11 cellular contexts compared by ENCODE assay signal in the genomic region with DNA sequence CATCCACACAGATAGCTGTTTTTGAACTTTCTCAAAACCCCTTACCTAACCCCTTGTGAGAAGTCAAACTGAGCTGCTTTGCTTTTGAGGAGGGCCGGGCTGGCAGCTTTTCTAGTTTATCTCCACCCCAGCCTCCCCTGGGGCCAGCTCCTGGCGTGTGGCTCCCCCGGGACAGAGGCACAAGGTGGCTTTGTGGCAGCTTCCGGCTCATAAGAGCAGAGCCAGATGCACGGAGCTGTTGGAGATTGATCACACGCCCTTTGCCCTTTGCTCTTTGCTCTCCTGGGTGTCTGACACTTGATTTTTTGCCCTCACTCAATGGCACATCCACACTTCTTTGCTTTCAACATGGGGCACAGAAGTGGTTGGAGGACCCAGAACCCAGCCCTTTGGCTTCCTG. TPM values are rescaled to one million over a fixed set of nuclear protein-coding genes. Genes with fewer than 3 reads are reported as not detected.
A peak's percentile ranks its signal among the peaks of the same experiment; 100 is the strongest.
DNase-seq lines count a peak whose midpoint lies in the region; ATAC-seq and TF ChIP-seq lines count a peak whose summit lies in the region.
"Had no signal": no experiment of that assay in that cellular context is flagged by ENCODE, and none has a peak within 500 bp of the region (broad histone marks: within the 10 kb centered on the region; RNA-seq: fewer than 3 reads in every experiment).

No MANE protein-coding gene starts in this region.

- no peak for TF ChIP-seq EP300 in stomach (IDR thresholded peaks at IDR 0.05)
- no peak for TF ChIP-seq EP300 in tibial nerve (IDR thresholded peaks at IDR 0.05)

- ATAC-seq in left colon (peak; percentile 86), GM18909 (IDR thresholded peaks at IDR 0.05; ENCODE audit: poor library complexity, unreplicated experiment) (no peak)

- no peaks in the 10 kb centered on the region for H3K27me3 ChIP-seq in stomach
- H3K27me3 ChIP-seq in tibial nerve: no peaks in the 10 kb centered on the region

- POLR2A ChIA-PET in HEK293 (lab: Yijun Ruan, JAX): no interaction called here

- no peak overlapping the region for H3K27ac ChIP-seq in HEK293 (ENCODE audit: extremely low read depth, low read depth, low read length)
- peak overlapping the region in 1 of 5 donors; percentile 49 for H3K27ac ChIP-seq in stomach
- no peak overlapping the region for H3K27ac ChIP-seq in tibial nerve

- DNase-seq in NCI-H82 treated with DMSO at 0.1 percent for 48 hours (lab: John Stamatoyannopoulos, UW; ENCODE audit: unreplicated experiment) (peak; percentile 30), left colon (peak; percentile 35 to 40), stomach (peak; percentile 43), tibial nerve (ENCODE audit: low spot score in 2 of 2) (no peak)
- DNase-seq in NK-92 treated with Interleukin-12 subunit alpha and Interleukin-12 subunit beta, amount 100 ng/mL, for 24 hours (lab: John Stamatoyannopoulos, UW): no peak
- DNase-seq: CD4-positive, CD25-positive, alpha-beta regulatory T cell; dermis blood vessel endothelial cell; GF-D8; NCI-H2081 had no signal

- 31 to 55% (median 41%) methylated on average over 6 of the region's 6 CpGs for WGBS in stomach, 5 donors
- 67 to 70% methylated on average over 6 of the region's 6 CpGs for WGBS in tibial nerve, 2 donors

- intact Hi-C loops in left colon (cut with DNase I, micrococcal nuclease) (no loop called here), stomach (cut with DNase I; ENCODE audit: low total_unique reads) (no loop called here)

- TF ChIP-seq CTCF in HEK293 (tag by site-specific recombination; IDR thresholded peaks at IDR 0.05) (no peak), stomach (IDR thresholded peaks at IDR 0.05) (no peak), tibial nerve (IDR thresholded peaks at IDR 0.05) (no peak)

- H3K4me1 ChIP-seq in HEK293 (ENCODE audit: control insufficient read depth, insufficient read depth, low read length) (peaks cover 2% of the 10 kb centered on the region; the same call in 1 of the 2 replicates), stomach (peaks cover 7 to 52% (median 29%) of the 10 kb centered on the region in 4 donors), tibial nerve (no peaks in the 10 kb centered on the region)

- CTCF ChIA-PET in HEK293 (lab: Yijun Ruan, JAX): interaction anchor here (0.6 kb wide), 1 partner anchor 60 kb away, joined by 3 read pairs; no protein-coding TSS in a partner anchor

- H3K36me3 ChIP-seq in HEK293 (ENCODE audit: control insufficient read depth in 2 of 2, insufficient read depth in 1 of 2, low read length in 2 of 2): no peaks in the 10 kb centered on the region
- H3K36me3 ChIP-seq in stomach: no peaks in the 10 kb centered on the region
- no peaks in the 10 kb centered on the region for H3K36me3 ChIP-seq in tibial nerve

- no peak for TF ChIP-seq POLR2A in stomach (IDR thresholded peaks at IDR 0.05)
- no peak for TF ChIP-seq POLR2A in tibial nerve (IDR thresholded peaks at IDR 0.05)

- H3K4me3 ChIP-seq in HEK293 (ENCODE audit: low read depth, low read length) (no peak overlapping the region), stomach (no peak overlapping the region), tibial nerve (no peak overlapping the region)

- no peaks in the 10 kb centered on the region for H3K9me3 ChIP-seq in HEK293 (ENCODE audit: control insufficient read depth, insufficient read depth, low read depth, low read length)
- peaks cover 0 to 16% (median 11%) of the 10 kb centered on the region in 4 donors for H3K9me3 ChIP-seq in stomach
- peaks cover 0 to 32% (median 3%) of the 10 kb centered on the region in 4 donors for H3K9me3 ChIP-seq in tibial nerve

TF ChIP-seq in HEK293, 187 proteins besides CTCF, POLR2A, EP300 and RAD21:
- no peak for TF ChIP-seq ZEB2 (tag by site-specific recombination; IDR thresholded peaks at IDR 0.05)
- TF ChIP-seq ZNF155 (tag by site-specific recombination; IDR thresholded peaks at IDR 0.05): no peak
- TF ChIP-seq ZNF555 (tag by site-specific recombination; conservative IDR thresholded peaks at IDR 0.05): no peak
- peak; percentile 50; the same call in 1 of the 2 replicates for TF ChIP-seq OSR2 (tag by site-specific recombination; IDR thresholded peaks at IDR 0.05)
- TF ChIP-seq, protein P1, sequence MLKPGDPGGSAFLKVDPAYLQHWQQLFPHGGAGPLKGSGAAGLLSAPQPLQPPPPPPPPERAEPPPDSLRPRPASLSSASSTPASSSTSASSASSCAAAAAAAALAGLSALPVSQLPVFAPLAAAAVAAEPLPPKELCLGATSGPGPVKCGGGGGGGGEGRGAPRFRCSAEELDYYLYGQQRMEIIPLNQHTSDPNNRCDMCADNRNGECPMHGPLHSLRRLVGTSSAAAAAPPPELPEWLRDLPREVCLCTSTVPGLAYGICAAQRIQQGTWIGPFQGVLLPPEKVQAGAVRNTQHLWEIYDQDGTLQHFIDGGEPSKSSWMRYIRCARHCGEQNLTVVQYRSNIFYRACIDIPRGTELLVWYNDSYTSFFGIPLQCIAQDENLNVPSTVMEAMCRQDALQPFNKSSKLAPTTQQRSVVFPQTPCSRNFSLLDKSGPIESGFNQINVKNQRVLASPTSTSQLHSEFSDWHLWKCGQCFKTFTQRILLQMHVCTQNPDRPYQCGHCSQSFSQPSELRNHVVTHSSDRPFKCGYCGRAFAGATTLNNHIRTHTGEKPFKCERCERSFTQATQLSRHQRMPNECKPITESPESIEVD (tag by site-specific recombination; IDR thresholded peaks at IDR 0.05): peak; percentile 59; the same call in 1 of the 2 replicates
- peak; percentile 68 for TF ChIP-seq ZNF423 (tag by site-specific recombination; IDR thresholded peaks at IDR 0.05)
- TF ChIP-seq ZNF221 (tag by site-specific recombination; IDR thresholded peaks at IDR 0.05; ENCODE audit: borderline replicate concordance): no peak
- TF ChIP-seq, protein P2, sequence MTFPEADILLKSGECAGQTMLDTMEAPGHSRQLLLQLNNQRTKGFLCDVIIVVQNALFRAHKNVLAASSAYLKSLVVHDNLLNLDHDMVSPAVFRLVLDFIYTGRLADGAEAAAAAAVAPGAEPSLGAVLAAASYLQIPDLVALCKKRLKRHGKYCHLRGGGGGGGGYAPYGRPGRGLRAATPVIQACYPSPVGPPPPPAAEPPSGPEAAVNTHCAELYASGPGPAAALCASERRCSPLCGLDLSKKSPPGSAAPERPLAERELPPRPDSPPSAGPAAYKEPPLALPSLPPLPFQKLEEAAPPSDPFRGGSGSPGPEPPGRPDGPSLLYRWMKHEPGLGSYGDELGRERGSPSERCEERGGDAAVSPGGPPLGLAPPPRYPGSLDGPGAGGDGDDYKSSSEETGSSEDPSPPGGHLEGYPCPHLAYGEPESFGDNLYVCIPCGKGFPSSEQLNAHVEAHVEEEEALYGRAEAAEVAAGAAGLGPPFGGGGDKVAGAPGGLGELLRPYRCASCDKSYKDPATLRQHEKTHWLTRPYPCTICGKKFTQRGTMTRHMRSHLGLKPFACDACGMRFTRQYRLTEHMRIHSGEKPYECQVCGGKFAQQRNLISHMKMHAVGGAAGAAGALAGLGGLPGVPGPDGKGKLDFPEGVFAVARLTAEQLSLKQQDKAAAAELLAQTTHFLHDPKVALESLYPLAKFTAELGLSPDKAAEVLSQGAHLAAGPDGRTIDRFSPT (tag by site-specific recombination; IDR thresholded peaks at IDR 0.05): no peak
- peak; percentile 68 for TF ChIP-seq ZIC2 (tag by site-specific recombination; IDR thresholded peaks at IDR 0.05)

RNA-seq across cellular contexts. Expression of a gene that starts 25.0 kb away (rescaled TPM):
- total RNA-seq in left colon: not detected
- not detected for total RNA-seq in stomach
- polyA plus RNA-seq in stomach: not detected
- total RNA-seq in tibial nerve: not detected
- total RNA-seq: CD4-positive, CD25-positive, alpha-beta regulatory T cell; dermis blood vessel endothelial cell had no signal
- polyA plus RNA-seq: CD4-positive, CD25-positive, alpha-beta regulatory T cell had no signal

RNA-seq across cellular contexts. Expression of a gene that starts 59.1 kb away (rescaled TPM):
- total RNA-seq in left colon (10 to 100 TPM; 38.8 to 50.3 TPM), stomach (100 to 1,000 TPM in 3 of 5 donors, 10 to 100 TPM in 2; 58.3 to 319 (median 127) TPM), tibial nerve (10 to 100 TPM; 21.4 to 28.5 (median 24.9) TPM)
- 10 to 100 TPM; 11.6 to 24.1 (median 16.0) TPM for polyA plus RNA-seq in stomach

Comparison
In these comparisons a context has a peak if more than half of its experiments do, and no peak if none do; other contexts are left out.
1. DNase-seq: peak in NCI-H82 treated with DMSO at 0.1 percent for 48 hours (single experiment), left colon (2 of 2) and stomach (single experiment); none in tibial nerve (0 of 2) and NK-92 treated with Interleukin-12 subunit alpha and Interleukin-12 subunit beta, amount 100 ng/mL, for 24 hours (single experiment).